8 cellular contexts compared by ENCODE assay signal in genomic region chr2:232418466-232419244, GRCh38. TPM values are rescaled to one million over a fixed set of nuclear protein-coding genes. Genes with fewer than 3 reads are reported as not detected.
DNase-seq lines count a peak whose midpoint lies in the region; ATAC-seq and TF ChIP-seq lines count a peak whose summit lies in the region.

No MANE protein-coding gene starts in this region.

- 2 to 4% methylated on average over 47 to 49 of the region's 49 CpGs for WGBS in lung, 2 donors

- H3K4me3 ChIP-seq in ACC112 (ENCODE audit: low read depth, low read length) (peak overlapping the region; percentile 26), HFF-Myc (replicated peaks; ENCODE audit: low read depth, low read length) (peak overlapping the region; percentile 13; the same call in 1 of the 2 replicates), astrocyte of the cerebellum (ENCODE audit: low read depth, low read length) (peak overlapping the region; percentile 11), lung (no peak overlapping the region)

- ATAC-seq in lung (ENCODE audit: insufficient read depth, low FRiP score) (peak; percentile 46), GM18867 (IDR thresholded peaks at IDR 0.05; ENCODE audit: unreplicated experiment) (no peak), HG02885 (IDR thresholded peaks at IDR 0.05; ENCODE audit: poor library complexity, unreplicated experiment) (no peak), GM18861 (IDR thresholded peaks at IDR 0.05; ENCODE audit: unreplicated experiment) (no peak)

- H3K36me3 ChIP-seq in ACC112 (ENCODE audit: insufficient read depth, low read length), result peaks cover 3% of the 10 kb centered on the region; the same call in 1 of the 2 replicates
- no peaks in the 10 kb centered on the region for H3K36me3 ChIP-seq in lung (ENCODE audit: control insufficient read depth in 2 of 2, insufficient read depth in 2 of 2, low read length in 2 of 2)

- H3K27me3 ChIP-seq in ACC112 (ENCODE audit: insufficient read depth, low read length), result peaks cover 80% of the 10 kb centered on the region
- peaks cover 14% of the 10 kb centered on the region for H3K27me3 ChIP-seq in lung (ENCODE audit: control insufficient read depth, insufficient read depth)

- TF ChIP-seq CTCF in HFF-Myc (IDR thresholded peaks at IDR 0.05; ENCODE audit: low read depth, low read length, missing control alignments) (no peak), astrocyte of the cerebellum (IDR thresholded peaks at IDR 0.05; ENCODE audit: low read depth, low read length, missing control alignments) (no peak), lung (IDR thresholded peaks at IDR 0.05; ENCODE audit: control extremely low read depth, extremely low read depth) (no peak)

- no peak overlapping the region for H2AFZ ChIP-seq in ACC112 (ENCODE audit: low read length, unreplicated experiment)

- peaks cover 0 to 11% of the 10 kb centered on the region in 2 donors for H3K9me3 ChIP-seq in lung (ENCODE audit: control insufficient read depth in 2 of 2, insufficient read depth in 1 of 2, low read length in 1 of 2)

- in situ Hi-C loops in astrocyte of the cerebellum (cut with HindIII; ENCODE audit: low sequenced_read_pairs), result no loop called here

- H3K79me2 ChIP-seq in ACC112 (ENCODE audit: control insufficient read depth, insufficient read depth, low read length, unreplicated experiment), result no peaks in the 10 kb centered on the region

- H3K27ac ChIP-seq in ACC112 (ENCODE audit: low read depth, low read length), result no peak overlapping the region
- H3K27ac ChIP-seq in lung (ENCODE audit: low read depth in 1 of 2, low read length in 1 of 2), result peak overlapping the region in 1 of 2 donors; percentile 13

- H3K4me1 ChIP-seq in ACC112 (ENCODE audit: control insufficient read depth, insufficient read depth, low read length, unreplicated experiment) (no peaks in the 10 kb centered on the region), lung (ENCODE audit: control insufficient read depth in 2 of 2, insufficient read depth in 2 of 2, low read length in 2 of 2) (peaks cover 0 to 10% of the 10 kb centered on the region in 2 donors)

- DNase-seq in HFF-Myc (ENCODE audit: extremely low read depth, low read depth), result no peak
- no peak for DNase-seq in astrocyte of the cerebellum (ENCODE audit: low read depth)
- DNase-seq in lung (ENCODE audit: low spot score), result no peak
- DNase-seq in T1000 (lab: John Stamatoyannopoulos, UW), result no peak

RNA-seq across cellular contexts. Expression of gene ALPG, which starts 12.0 kb away (rescaled TPM):
- 1 to 10 TPM; 1.0 to 1.2 TPM for total RNA-seq in lung
- polyA plus RNA-seq in lung, result under 1 TPM; 0.14 to 0.76 TPM

RNA-seq across cellular contexts. Expression of gene ALPI, which starts 37.3 kb away (rescaled TPM):
- total RNA-seq in lung, result not detected
- polyA plus RNA-seq in lung, result not detected

RNA-seq across cellular contexts. Expression of gene ALPP, which starts 40.1 kb away (rescaled TPM):
- total RNA-seq in lung, result 10 to 100 TPM in 1 of 2 donors, 1 to 10 TPM in 1; 7.0 to 25.8 TPM
- polyA plus RNA-seq in lung, result 10 to 100 TPM in 1 of 2 donors, 1 to 10 TPM in 1; 7.4 to 15.5 TPM
